Comparison of ENCODE assay signal across 10 cellular contexts in the genomic region with DNA sequence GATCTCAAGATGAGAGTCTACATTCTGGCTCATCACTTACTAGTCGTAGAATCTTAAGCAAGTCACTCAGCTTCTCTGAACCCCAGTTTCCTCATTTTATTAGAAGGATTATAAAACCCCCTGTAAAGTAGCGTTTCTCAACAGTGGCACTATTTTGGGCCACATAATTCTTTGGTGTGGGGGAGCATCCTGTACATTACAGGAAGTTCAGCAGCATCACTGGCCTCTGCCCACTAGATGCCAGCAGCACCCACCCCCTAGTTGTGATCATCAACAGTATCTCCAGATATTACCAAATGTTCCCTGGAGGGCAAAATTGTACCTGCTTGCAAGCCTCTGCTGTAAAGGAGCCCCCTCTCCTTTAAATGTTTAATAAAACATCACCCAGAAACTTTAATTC. TPM values are rescaled to one million over a fixed set of nuclear protein-coding genes. Genes with fewer than 3 reads are reported as not detected.
A peak's percentile ranks its signal among the peaks of the same experiment; 100 is the strongest.
DNase-seq lines count a peak whose midpoint lies in the region; ATAC-seq and TF ChIP-seq lines count a peak whose summit lies in the region.
"Had no signal": no experiment of that assay in that cellular context is flagged by ENCODE, and none has a peak within 500 bp of the region (broad histone marks: within the 10 kb centered on the region; RNA-seq: fewer than 3 reads in every experiment).

No MANE protein-coding gene starts in this region.

- H3K27me3 ChIP-seq in breast epithelium: no peaks in the 10 kb centered on the region
- H3K27me3 ChIP-seq in naive thymus-derived CD4-positive, alpha-beta T cell (ENCODE audit: control insufficient read depth in 2 of 2, insufficient read depth in 2 of 2, low read length in 2 of 2): no peaks in the 10 kb centered on the region
- no peaks in the 10 kb centered on the region for H3K27me3 ChIP-seq in psoas muscle (ENCODE audit: insufficient read depth in 3 of 3, low read length in 2 of 3)
- H3K27me3 ChIP-seq: tibial artery had no signal

- ATAC-seq in naive thymus-derived CD4-positive, alpha-beta T cell: peak; percentile 40
- ATAC-seq in HG02610 (IDR thresholded peaks at IDR 0.05; ENCODE audit: unreplicated experiment): no peak
- ATAC-seq in psoas muscle: no peak

- H3K9me3 ChIP-seq in breast epithelium (no peaks in the 10 kb centered on the region), psoas muscle (no peaks in the 10 kb centered on the region)
- H3K9me3 ChIP-seq in naive thymus-derived CD4-positive, alpha-beta T cell (ENCODE audit: control insufficient read depth in 2 of 3, low read length in 3 of 3): no peaks in the 10 kb centered on the region
- H3K9me3 ChIP-seq: tibial artery had no signal

- H3K4me1 ChIP-seq in breast epithelium: peaks cover 0 to 11% of the 10 kb centered on the region in 2 donors
- H3K4me1 ChIP-seq in naive thymus-derived CD4-positive, alpha-beta T cell (ENCODE audit: control insufficient read depth in 2 of 2, insufficient read depth in 2 of 2, low read length in 2 of 2): no peaks in the 10 kb centered on the region
- peaks cover 56% of the 10 kb centered on the region for H3K4me1 ChIP-seq in psoas muscle

- H3K36me3 ChIP-seq in breast epithelium: no peaks in the 10 kb centered on the region
- H3K36me3 ChIP-seq in naive thymus-derived CD4-positive, alpha-beta T cell (ENCODE audit: control insufficient read depth in 2 of 3, insufficient read depth in 3 of 3, low read length in 3 of 3): no peaks in the 10 kb centered on the region
- H3K36me3 ChIP-seq in psoas muscle (ENCODE audit: insufficient read depth in 1 of 2, low read depth in 1 of 2): no peaks in the 10 kb centered on the region
- H3K36me3 ChIP-seq: tibial artery had no signal

- TF ChIP-seq POLR2A in breast epithelium (IDR thresholded peaks at IDR 0.05): no peak

- WGBS in psoas muscle, 3 donors: 86% methylated on average over 2 of the region's 2 CpGs

- peak overlapping the region in 1 of 9 donors; percentile 68 for H3K27ac Mint-ChIP-seq in naive thymus-derived CD4-positive, alpha-beta T cell

- intact Hi-C loops in breast epithelium (cut with DNase I; ENCODE audit: low total_unique reads) (no loop called here), psoas muscle (cut with DNase I) (no loop called here)
- intact Hi-C loops in naive thymus-derived CD4-positive, alpha-beta T cell (cut with micrococcal nuclease): no loop called here

- CTCF ChIA-PET in naive thymus-derived CD4-positive, alpha-beta T cell (lab: Charles Lee): no interaction called here

- POLR2A ChIA-PET in naive thymus-derived CD4-positive, alpha-beta T cell (lab: Charles Lee): no interaction called here

- H3K36me3 Mint-ChIP-seq in naive thymus-derived CD4-positive, alpha-beta T cell: no peaks in the 10 kb centered on the region

- peak overlapping the region; percentile 14 to 83 for H3K27ac ChIP-seq in breast epithelium
- H3K27ac ChIP-seq in naive thymus-derived CD4-positive, alpha-beta T cell (ENCODE audit: low read depth, low read length): no peak overlapping the region
- no peak overlapping the region for H3K27ac ChIP-seq in psoas muscle

- H3K4me3 ChIP-seq in breast epithelium (no peak overlapping the region), psoas muscle (no peak overlapping the region)
- H3K4me3 ChIP-seq in naive thymus-derived CD4-positive, alpha-beta T cell (ENCODE audit: low read length): no peak overlapping the region
- H3K4me3 ChIP-seq: tibial artery had no signal

- no peak overlapping the region for H3K4me3 Mint-ChIP-seq in naive thymus-derived CD4-positive, alpha-beta T cell

- H3K4me1 Mint-ChIP-seq in naive thymus-derived CD4-positive, alpha-beta T cell: peaks cover 0 to 2% (median 0%) of the 10 kb centered on the region in 7 donors

- peaks cover 0 to 10% (median 4%) of the 10 kb centered on the region in 5 donors for H3K27me3 Mint-ChIP-seq in naive thymus-derived CD4-positive, alpha-beta T cell

- H3K9me3 Mint-ChIP-seq in naive thymus-derived CD4-positive, alpha-beta T cell: no peaks in the 10 kb centered on the region

- TF ChIP-seq CTCF in breast epithelium (IDR thresholded peaks at IDR 0.05): no peak
- TF ChIP-seq CTCF in psoas muscle (IDR thresholded peaks at IDR 0.05): no peak

- DNase-seq in COR-L47 (lab: John Stamatoyannopoulos, UW): peak; percentile 36
- DNase-seq in MV-4-11 (lab: John Stamatoyannopoulos, UW): peak; percentile 80
- no peak for DNase-seq in breast epithelium (ENCODE audit: low spot score in 2 of 2)
- DNase-seq in naive thymus-derived CD4-positive, alpha-beta T cell: no peak
- no peak for DNase-seq in HT-29 (ENCODE audit: low spot score)
- no peak for DNase-seq in activated CD4-positive, alpha-beta T cell treated with anti-CD3 and anti-CD28 coated beads, Interleukin-2, amount 50 U/mL, for 48 hours
- no peak for DNase-seq in psoas muscle
- DNase-seq: cerebellar nuclear complex, tibial artery had no signal

RNA-seq across cellular contexts. Expression of gene STARD13, which starts 22.6 kb away (rescaled TPM):
- total RNA-seq in breast epithelium (10 to 100 TPM; 42.4 to 62.3 (median 58.7) TPM), psoas muscle (1 to 10 TPM; 5.2 to 9.2 (median 7.1) TPM)
- total RNA-seq in naive thymus-derived CD4-positive, alpha-beta T cell: 1 to 10 TPM in 2 of 5 experiments, under 1 TPM in 3; 0.30 to 1.1 (median 0.73) TPM
- not detected for polyA plus RNA-seq in naive thymus-derived CD4-positive, alpha-beta T cell
- 1.1 and 2.3 TPM in 2 replicates for total RNA-seq in HT-29 (2014; rRNA removed; shearing (Covaris generic))
- 1 to 10 TPM; 2.3 to 6.3 (median 2.6) TPM for polyA plus RNA-seq in psoas muscle

Comparison
In these comparisons a context has a peak if more than half of its experiments do, and no peak if none do; other contexts are left out.
1. DNase-seq: peak in COR-L47 (single experiment) and MV-4-11 (single experiment); none in breast epithelium (0 of 2), naive thymus-derived CD4-positive, alpha-beta T cell (0 of 9), HT-29 (single experiment), activated CD4-positive, alpha-beta T cell treated with anti-CD3 and anti-CD28 coated beads, Interleukin-2, amount 50 U/mL, for 48 hours (0 of 2) and psoas muscle (0 of 2).
2. H3K27ac ChIP-seq: peak in breast epithelium (2 of 2); none in naive thymus-derived CD4-positive, alpha-beta T cell (single experiment) and psoas muscle (single experiment).
3. RNA of gene STARD13, which starts 22.6 kb away (total RNA-seq): 42.4 to 62.3 TPM in breast epithelium; 5.2 to 9.2 TPM in psoas muscle, 1.1 to 2.3 TPM in HT-29 and 0.30 to 1.1 TPM in naive thymus-derived CD4-positive, alpha-beta T cell; every median in the first group is over 4 times any median in the second.